In genomic region chr4:163815776-163816175, GRCh38 we compare ENCODE assay signal across 12 cellular contexts.
A peak's percentile ranks its signal among the peaks of the same experiment; 100 is the strongest.
DNase-seq lines count a peak whose midpoint lies in the region; ATAC-seq, FAIRE-seq and TF ChIP-seq lines count a peak whose summit lies in the region.
"Had no signal": no experiment of that assay in that cellular context is flagged by ENCODE, and none has a peak within 500 bp of the region (broad histone marks: within the 10 kb centered on the region; RNA-seq: fewer than 3 reads in every experiment).

No MANE protein-coding gene starts in this region.

- H3K4me1 Mint-ChIP-seq in Calu3 (ENCODE audit: low read depth, unreplicated experiment), result peaks cover 19% of the 10 kb centered on the region

- H3K9me3 Mint-ChIP-seq in Calu3 (ENCODE audit: low read depth, unreplicated experiment), result no peaks in the 10 kb centered on the region

- WGBS in GM12878 (ENCODE audit: insufficient coverage, insufficient replicate concordance, low lambda C conversion rate, missing lambda C conversion rate), result 2% methylated on average over 2 of the region's 2 CpGs
- 83% methylated on average over 2 of the region's 2 CpGs for WGBS in smooth muscle cell (ENCODE audit: low lambda C conversion rate)

- H3K9me3 ChIP-seq in GM12878 (replicated peaks; ENCODE audit: control insufficient read depth, insufficient read depth, low read length) (no peaks in the 10 kb centered on the region), smooth muscle cell (replicated peaks; ENCODE audit: low read depth) (no peaks in the 10 kb centered on the region)
- H3K9me3 ChIP-seq: stomach had no signal

- TF ChIP-seq POLR2A in GM12878 (IDR thresholded peaks at IDR 0.05; ENCODE audit: low read depth, low read length), result no peak

- SMC1A ChIA-PET in GM12878 (lab: Charles Lee; ENCODE audit: uncharacterized antibody, unreplicated experiment), result no interaction called here

- H4K20me1 ChIP-seq in GM12878 (ENCODE audit: control insufficient read depth, insufficient read depth), result no peaks in the 10 kb centered on the region
- H4K20me1 ChIP-seq in smooth muscle cell (ENCODE audit: low read depth), result no peaks in the 10 kb centered on the region

- H3K9ac ChIP-seq in GM12878 (ENCODE audit: control insufficient read depth, insufficient read depth, low read length), result no peak overlapping the region
- no peak overlapping the region for H3K9ac ChIP-seq in smooth muscle cell (ENCODE audit: low read depth)

- BruUV-seq in GM12878 (replicated peaks; lab: Mats Ljungman, UMichigan), result no TSS peak
- no TSS peak for BruUV-seq in Calu3 (replicated peaks; lab: Mats Ljungman, UMichigan)

- no peaks in the 10 kb centered on the region for H3F3A ChIP-seq in smooth muscle cell (ENCODE audit: low read depth)

- H3K4me1 ChIP-seq in GM12878 (ENCODE audit: control insufficient read depth, insufficient read depth, low read length) (peaks cover 3% of the 10 kb centered on the region; the same call in 1 of the 2 replicates), smooth muscle cell (ENCODE audit: low read depth) (no peaks in the 10 kb centered on the region)
- H3K4me1 ChIP-seq: stomach had no signal

- ATAC-seq in GM19035 (IDR thresholded peaks at IDR 0.05; ENCODE audit: unreplicated experiment) (peak; percentile 51), GM21786 (IDR thresholded peaks at IDR 0.05; ENCODE audit: unreplicated experiment) (peak; percentile 68), HG03342 (IDR thresholded peaks at IDR 0.05; ENCODE audit: unreplicated experiment) (peak; percentile 81), GM12878 (peak; percentile 66)

- no peaks in the 10 kb centered on the region for H3K27me3 ChIP-seq in GM12878 (replicated peaks in 1 of 2; ENCODE audit: control insufficient read depth in 2 of 2, insufficient read depth in 2 of 2, low read length in 1 of 2)
- no peaks in the 10 kb centered on the region for H3K27me3 ChIP-seq in smooth muscle cell (ENCODE audit: low read depth)
- H3K27me3 ChIP-seq: stomach had no signal

- DNase-seq in GM12878 (ENCODE audit: low read depth, low spot score) (no peak), smooth muscle cell (lab: John Stamatoyannopoulos, UW; ENCODE audit: unreplicated experiment) (no peak), islet precursor cell (no peak), Calu3 (no peak)
- DNase-seq: activated CD4-positive, alpha-beta T cell treated with anti-CD3 and anti-CD28 coated beads for 4 hours; activated naive CD4-positive, alpha-beta T cell treated with Interleukin-2 at 50 U/mL for 16 hours; DMS153; NCI-H2029; stomach had no signal

- no peak for TF ChIP-seq RAD21 in GM12878 (IDR thresholded peaks at IDR 0.05; ENCODE audit: insufficient read depth, low read depth, low read length)

- no peak overlapping the region for H3K27ac ChIP-seq in GM12878 (ENCODE audit: control insufficient read depth, insufficient read depth)
- H3K27ac ChIP-seq in smooth muscle cell (ENCODE audit: low read depth), result no peak overlapping the region
- H3K27ac ChIP-seq: stomach had no signal

- H3K4me2 ChIP-seq in GM12878 (ENCODE audit: control insufficient read depth, insufficient read depth), result no peak overlapping the region
- H3K4me2 ChIP-seq in smooth muscle cell, result no peak overlapping the region

- in situ Hi-C loops in GM12878 (cut with MboI), result no loop called here

- no peak overlapping the region for H2AFZ ChIP-seq in GM12878 (ENCODE audit: control insufficient read depth, low read depth, low read length)
- no peak overlapping the region for H2AFZ ChIP-seq in smooth muscle cell (ENCODE audit: low read depth)

- TF ChIP-seq EP300 in GM12878 (IDR thresholded peaks at IDR 0.05; ENCODE audit: borderline replicate concordance in 1 of 2, control insufficient read depth in 1 of 2, low read depth in 2 of 2, low read length in 2 of 2), result peak in 1 of 2 experiments; percentile 57; a peak in 2 of 4 replicates

- TF ChIP-seq CTCF in GM12878 (IDR thresholded peaks at IDR 0.05 in 2 of 3, conservative IDR thresholded peaks at IDR 0.05 in 1 of 3; ENCODE audit: control insufficient read depth in 2 of 3, extremely low read depth in 1 of 3, insufficient read depth in 1 of 3, low read depth in 3 of 3, low read length in 3 of 3), result no peak
- TF ChIP-seq CTCF in smooth muscle cell (IDR thresholded peaks at IDR 0.05; ENCODE audit: borderline replicate concordance, insufficient read depth, poor library complexity, severe bottlenecking), result no peak
- TF ChIP-seq CTCF in Calu3 (IDR thresholded peaks at IDR 0.05; ENCODE audit: unreplicated experiment), result no peak

- CTCF ChIA-PET in GM12878 (lab: Yijun Ruan, JAX) (no interaction called here), Calu3 (lab: Charles Lee) (no interaction called here)

- no peak overlapping the region for H3K4me3 Mint-ChIP-seq in Calu3 (ENCODE audit: low read depth, unreplicated experiment)

- H3K27me3 Mint-ChIP-seq in Calu3 (ENCODE audit: unreplicated experiment), result no peaks in the 10 kb centered on the region

- no peaks in the 10 kb centered on the region for H3K79me2 ChIP-seq in GM12878 (ENCODE audit: control insufficient read depth, insufficient read depth, low read length)
- H3K79me2 ChIP-seq in smooth muscle cell (ENCODE audit: low read depth), result no peaks in the 10 kb centered on the region

- H3K36me3 Mint-ChIP-seq in Calu3 (ENCODE audit: insufficient read depth, unreplicated experiment), result no peaks in the 10 kb centered on the region

- RAD21 ChIA-PET in GM12878 (lab: Charles Lee; ENCODE audit: unreplicated experiment), result no interaction called here

- FAIRE-seq in GM12878 (lab: Jason Lieb, UNC), result no peak

- H3K36me3 ChIP-seq in GM12878 (ENCODE audit: control insufficient read depth in 2 of 2, insufficient read depth in 2 of 2, low read length in 1 of 2) (no peaks in the 10 kb centered on the region), smooth muscle cell (ENCODE audit: low read depth) (no peaks in the 10 kb centered on the region)
- H3K36me3 ChIP-seq: stomach had no signal

- H3K4me3 ChIP-seq in GM12878, result no peak overlapping the region
- no peak overlapping the region for H3K4me3 ChIP-seq in smooth muscle cell
- H3K4me3 ChIP-seq: stomach had no signal

- intact Hi-C loops in GM12878 (cut with micrococcal nuclease; ENCODE audit: unreplicated experiment), result loop anchor here (10.0 kb wide), 1 partner anchor 321 kb away; the partner anchor contains the start of gene TMA16
- intact Hi-C loops in Calu3 (cut with micrococcal nuclease; ENCODE audit: unreplicated experiment), result no loop called here

- POLR2A ChIA-PET in GM12878 (lab: Charles Lee), result no interaction called here

- H3K27ac Mint-ChIP-seq in Calu3 (ENCODE audit: unreplicated experiment), result no peak overlapping the region

TF ChIP-seq in GM12878, 131 proteins besides CTCF, POLR2A, EP300 and RAD21 (continues in another document):
- TF ChIP-seq, protein P1, sequence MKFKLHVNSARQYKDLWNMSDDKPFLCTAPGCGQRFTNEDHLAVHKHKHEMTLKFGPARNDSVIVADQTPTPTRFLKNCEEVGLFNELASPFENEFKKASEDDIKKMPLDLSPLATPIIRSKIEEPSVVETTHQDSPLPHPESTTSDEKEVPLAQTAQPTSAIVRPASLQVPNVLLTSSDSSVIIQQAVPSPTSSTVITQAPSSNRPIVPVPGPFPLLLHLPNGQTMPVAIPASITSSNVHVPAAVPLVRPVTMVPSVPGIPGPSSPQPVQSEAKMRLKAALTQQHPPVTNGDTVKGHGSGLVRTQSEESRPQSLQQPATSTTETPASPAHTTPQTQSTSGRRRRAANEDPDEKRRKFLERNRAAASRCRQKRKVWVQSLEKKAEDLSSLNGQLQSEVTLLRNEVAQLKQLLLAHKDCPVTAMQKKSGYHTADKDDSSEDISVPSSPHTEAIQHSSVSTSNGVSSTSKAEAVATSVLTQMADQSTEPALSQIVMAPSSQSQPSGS (IDR thresholded peaks at IDR 0.05; ENCODE audit: low read length), result 0 out of 2 replicates have a peak, but pooled peaks have one; percentile 22
- TF ChIP-seq DPF2 (IDR thresholded peaks at IDR 0.05), result 0 out of 2 replicates have a peak, but pooled peaks have one; percentile 55
- no peak for TF ChIP-seq RELA (IDR thresholded peaks at IDR 0.05; ENCODE audit: borderline replicate concordance, partially characterized antibody)
- TF ChIP-seq SPI1 (IDR thresholded peaks at IDR 0.05; ENCODE audit: borderline replicate concordance, insufficient read depth, low read depth, low read length), result peak; percentile 88
- no peak for TF ChIP-seq SP1 (IDR thresholded peaks at IDR 0.05; ENCODE audit: low read depth, low read length)
- peak; percentile 72; the same call in 1 of the 2 replicates for TF ChIP-seq MTA2 (IDR thresholded peaks at IDR 0.05; ENCODE audit: low read depth)
- TF ChIP-seq MEF2B (IDR thresholded peaks at IDR 0.05; ENCODE audit: partially characterized antibody, poor library complexity, severe bottlenecking), result peak; percentile 77
- TF ChIP-seq IKZF1 (conservative IDR thresholded peaks at IDR 0.05), result peak; percentile 25; the same call in 1 of the 2 replicates
- TF ChIP-seq SREBF1 (IDR thresholded peaks at IDR 0.05; ENCODE audit: low read length), result no peak
- TF ChIP-seq MEF2A (IDR thresholded peaks at IDR 0.05; ENCODE audit: insufficient read depth, low read depth, low read length), result peak; percentile 59; the same call in 1 of the 2 replicates
- TF ChIP-seq ZNF687 (IDR thresholded peaks at IDR 0.05), result no peak
